ENCODE assay signal across 1 cellular context in the genomic region with DNA sequence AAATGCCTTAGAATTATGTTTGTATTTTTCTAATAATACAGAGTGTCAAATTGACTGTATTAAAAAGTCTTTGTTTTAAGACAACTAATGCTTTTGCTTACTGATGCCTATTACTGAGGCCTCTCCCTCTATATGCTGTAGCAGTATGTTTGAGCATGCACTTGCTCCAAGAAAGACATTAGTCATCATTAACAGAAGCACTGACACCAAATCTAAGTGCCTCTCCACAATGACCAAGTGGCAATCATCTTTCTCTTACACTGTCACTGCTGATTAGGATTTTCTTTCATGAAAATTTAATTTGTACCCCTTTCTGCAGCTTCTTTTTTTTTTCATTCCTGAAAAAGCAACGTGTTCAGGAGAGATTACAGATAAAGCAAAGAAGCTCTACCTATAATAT.
A peak's percentile ranks its signal among the peaks of the same experiment; 100 is the strongest.
TF ChIP-seq lines count a peak whose summit lies in the region.

No MANE protein-coding gene starts in this region.

TF ChIP-seq in K562, 482 proteins besides CTCF, POLR2A, EP300 and RAD21 (continued from another document and continues in another):
- TF ChIP-seq CGGBP1 (CRISPR knock-in tag; IDR thresholded peaks at IDR 0.05) (no peak), ZBTB17 (CRISPR knock-in tag; IDR thresholded peaks at IDR 0.05) (no peak), MXI1 (IDR thresholded peaks at IDR 0.05; ENCODE audit: low read depth, low read length) (no peak), NCOA6 (IDR thresholded peaks at IDR 0.05) (no peak), NFYB (IDR thresholded peaks at IDR 0.05; ENCODE audit: extremely low read depth, insufficient read length) (no peak), CREB3 (tag; conservative IDR thresholded peaks at IDR 0.05; ENCODE audit: low read depth) (no peak), POLR2B (IDR thresholded peaks at IDR 0.05; ENCODE audit: low read depth, partially characterized antibody) (no peak), NFRKB (IDR thresholded peaks at IDR 0.05; ENCODE audit: low read depth) (no peak), MCM2 (IDR thresholded peaks at IDR 0.05; ENCODE audit: low read depth) (no peak), STAG1 (CRISPR knock-in tag; IDR thresholded peaks at IDR 0.05; ENCODE audit: borderline replicate concordance) (no peak), EP400 (IDR thresholded peaks at IDR 0.05) (no peak), ETS2 (tag; IDR thresholded peaks at IDR 0.05; ENCODE audit: borderline replicate concordance, poor library complexity, severe bottlenecking) (no peak), TSHZ1 (CRISPR knock-in tag; IDR thresholded peaks at IDR 0.05) (no peak), CTBP1 (IDR thresholded peaks at IDR 0.05; ENCODE audit: borderline replicate concordance) (no peak), MAZ (CRISPR knock-in tag; conservative IDR thresholded peaks at IDR 0.05 in 1 of 2, IDR thresholded peaks at IDR 0.05 in 1 of 2) (no peak), THRA (IDR thresholded peaks at IDR 0.05) (no peak), ZNF384 (IDR thresholded peaks at IDR 0.05; ENCODE audit: low read depth, low read length) (no peak), ZNF232 (CRISPR knock-in tag; IDR thresholded peaks at IDR 0.05) (no peak), REST (CRISPR knock-in tag; IDR thresholded peaks at IDR 0.05; ENCODE audit: low read depth) (no peak), BDP1 (IDR thresholded peaks at IDR 0.05; ENCODE audit: insufficient read depth, insufficient read length) (no peak), ZKSCAN3 (CRISPR knock-in tag; IDR thresholded peaks at IDR 0.05) (no peak), ZNF431 (CRISPR knock-in tag; IDR thresholded peaks at IDR 0.05) (no peak), LCOR (CRISPR knock-in tag; IDR thresholded peaks at IDR 0.05) (no peak), PKNOX1 (IDR thresholded peaks at IDR 0.05) (peak; percentile 87), HMGN3 (IDR thresholded peaks at IDR 0.05; ENCODE audit: borderline replicate concordance, extremely low read depth, insufficient read length, low read depth, low read length) (no peak), MAFF (IDR thresholded peaks at IDR 0.05; ENCODE audit: low read length) (peak; percentile 67), PPARD (CRISPR knock-in tag; IDR thresholded peaks at IDR 0.05) (no peak)
- TF ChIP-seq, protein P1, sequence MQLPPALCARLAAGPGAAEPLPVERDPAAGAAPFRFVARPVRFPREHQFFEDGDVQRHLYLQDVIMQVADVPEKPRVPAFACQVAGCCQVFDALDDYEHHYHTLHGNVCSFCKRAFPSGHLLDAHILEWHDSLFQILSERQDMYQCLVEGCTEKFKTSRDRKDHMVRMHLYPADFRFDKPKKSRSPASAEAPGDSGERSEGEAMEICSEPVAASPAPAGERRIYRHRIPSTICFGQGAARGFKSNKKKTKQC (CRISPR knock-in tag; IDR thresholded peaks at IDR 0.05) = no peak
- TF ChIP-seq, protein P2, sequence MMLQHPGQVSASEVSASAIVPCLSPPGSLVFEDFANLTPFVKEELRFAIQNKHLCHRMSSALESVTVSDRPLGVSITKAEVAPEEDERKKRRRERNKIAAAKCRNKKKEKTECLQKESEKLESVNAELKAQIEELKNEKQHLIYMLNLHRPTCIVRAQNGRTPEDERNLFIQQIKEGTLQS (IDR thresholded peaks at IDR 0.05) = peak; percentile 58
- TF ChIP-seq, protein P2 (CRISPR knock-in tag; conservative IDR thresholded peaks at IDR 0.05) = no peak
- TF ChIP-seq, protein P3, sequence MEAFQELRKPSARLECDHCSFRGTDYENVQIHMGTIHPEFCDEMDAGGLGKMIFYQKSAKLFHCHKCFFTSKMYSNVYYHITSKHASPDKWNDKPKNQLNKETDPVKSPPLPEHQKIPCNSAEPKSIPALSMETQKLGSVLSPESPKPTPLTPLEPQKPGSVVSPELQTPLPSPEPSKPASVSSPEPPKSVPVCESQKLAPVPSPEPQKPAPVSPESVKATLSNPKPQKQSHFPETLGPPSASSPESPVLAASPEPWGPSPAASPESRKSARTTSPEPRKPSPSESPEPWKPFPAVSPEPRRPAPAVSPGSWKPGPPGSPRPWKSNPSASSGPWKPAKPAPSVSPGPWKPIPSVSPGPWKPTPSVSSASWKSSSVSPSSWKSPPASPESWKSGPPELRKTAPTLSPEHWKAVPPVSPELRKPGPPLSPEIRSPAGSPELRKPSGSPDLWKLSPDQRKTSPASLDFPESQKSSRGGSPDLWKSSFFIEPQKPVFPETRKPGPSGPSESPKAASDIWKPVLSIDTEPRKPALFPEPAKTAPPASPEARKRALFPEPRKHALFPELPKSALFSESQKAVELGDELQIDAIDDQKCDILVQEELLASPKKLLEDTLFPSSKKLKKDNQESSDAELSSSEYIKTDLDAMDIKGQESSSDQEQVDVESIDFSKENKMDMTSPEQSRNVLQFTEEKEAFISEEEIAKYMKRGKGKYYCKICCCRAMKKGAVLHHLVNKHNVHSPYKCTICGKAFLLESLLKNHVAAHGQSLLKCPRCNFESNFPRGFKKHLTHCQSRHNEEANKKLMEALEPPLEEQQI (IDR thresholded peaks at IDR 0.05) = no peak
- TF ChIP-seq, protein P4, sequence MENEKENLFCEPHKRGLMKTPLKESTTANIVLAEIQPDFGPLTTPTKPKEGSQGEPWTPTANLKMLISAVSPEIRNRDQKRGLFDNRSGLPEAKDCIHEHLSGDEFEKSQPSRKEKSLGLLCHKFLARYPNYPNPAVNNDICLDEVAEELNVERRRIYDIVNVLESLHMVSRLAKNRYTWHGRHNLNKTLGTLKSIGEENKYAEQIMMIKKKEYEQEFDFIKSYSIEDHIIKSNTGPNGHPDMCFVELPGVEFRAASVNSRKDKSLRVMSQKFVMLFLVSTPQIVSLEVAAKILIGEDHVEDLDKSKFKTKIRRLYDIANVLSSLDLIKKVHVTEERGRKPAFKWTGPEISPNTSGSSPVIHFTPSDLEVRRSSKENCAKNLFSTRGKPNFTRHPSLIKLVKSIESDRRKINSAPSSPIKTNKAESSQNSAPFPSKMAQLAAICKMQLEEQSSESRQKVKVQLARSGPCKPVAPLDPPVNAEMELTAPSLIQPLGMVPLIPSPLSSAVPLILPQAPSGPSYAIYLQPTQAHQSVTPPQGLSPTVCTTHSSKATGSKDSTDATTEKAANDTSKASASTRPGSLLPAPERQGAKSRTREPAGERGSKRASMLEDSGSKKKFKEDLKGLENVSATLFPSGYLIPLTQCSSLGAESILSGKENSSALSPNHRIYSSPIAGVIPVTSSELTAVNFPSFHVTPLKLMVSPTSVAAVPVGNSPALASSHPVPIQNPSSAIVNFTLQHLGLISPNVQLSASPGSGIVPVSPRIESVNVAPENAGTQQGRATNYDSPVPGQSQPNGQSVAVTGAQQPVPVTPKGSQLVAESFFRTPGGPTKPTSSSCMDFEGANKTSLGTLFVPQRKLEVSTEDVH (IDR thresholded peaks at IDR 0.05; ENCODE audit: low read depth, partially characterized antibody) = no peak
- TF ChIP-seq, protein P5, sequence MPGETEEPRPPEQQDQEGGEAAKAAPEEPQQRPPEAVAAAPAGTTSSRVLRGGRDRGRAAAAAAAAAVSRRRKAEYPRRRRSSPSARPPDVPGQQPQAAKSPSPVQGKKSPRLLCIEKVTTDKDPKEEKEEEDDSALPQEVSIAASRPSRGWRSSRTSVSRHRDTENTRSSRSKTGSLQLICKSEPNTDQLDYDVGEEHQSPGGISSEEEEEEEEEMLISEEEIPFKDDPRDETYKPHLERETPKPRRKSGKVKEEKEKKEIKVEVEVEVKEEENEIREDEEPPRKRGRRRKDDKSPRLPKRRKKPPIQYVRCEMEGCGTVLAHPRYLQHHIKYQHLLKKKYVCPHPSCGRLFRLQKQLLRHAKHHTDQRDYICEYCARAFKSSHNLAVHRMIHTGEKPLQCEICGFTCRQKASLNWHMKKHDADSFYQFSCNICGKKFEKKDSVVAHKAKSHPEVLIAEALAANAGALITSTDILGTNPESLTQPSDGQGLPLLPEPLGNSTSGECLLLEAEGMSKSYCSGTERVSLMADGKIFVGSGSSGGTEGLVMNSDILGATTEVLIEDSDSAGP (CRISPR knock-in tag; IDR thresholded peaks at IDR 0.05) = no peak
- TF ChIP-seq, protein P6, sequence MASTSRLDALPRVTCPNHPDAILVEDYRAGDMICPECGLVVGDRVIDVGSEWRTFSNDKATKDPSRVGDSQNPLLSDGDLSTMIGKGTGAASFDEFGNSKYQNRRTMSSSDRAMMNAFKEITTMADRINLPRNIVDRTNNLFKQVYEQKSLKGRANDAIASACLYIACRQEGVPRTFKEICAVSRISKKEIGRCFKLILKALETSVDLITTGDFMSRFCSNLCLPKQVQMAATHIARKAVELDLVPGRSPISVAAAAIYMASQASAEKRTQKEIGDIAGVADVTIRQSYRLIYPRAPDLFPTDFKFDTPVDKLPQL (IDR thresholded peaks at IDR 0.05; ENCODE audit: extremely low read depth, insufficient read length) = no peak
